ENCODE assay signal across 8 cellular contexts in the genomic region with DNA sequence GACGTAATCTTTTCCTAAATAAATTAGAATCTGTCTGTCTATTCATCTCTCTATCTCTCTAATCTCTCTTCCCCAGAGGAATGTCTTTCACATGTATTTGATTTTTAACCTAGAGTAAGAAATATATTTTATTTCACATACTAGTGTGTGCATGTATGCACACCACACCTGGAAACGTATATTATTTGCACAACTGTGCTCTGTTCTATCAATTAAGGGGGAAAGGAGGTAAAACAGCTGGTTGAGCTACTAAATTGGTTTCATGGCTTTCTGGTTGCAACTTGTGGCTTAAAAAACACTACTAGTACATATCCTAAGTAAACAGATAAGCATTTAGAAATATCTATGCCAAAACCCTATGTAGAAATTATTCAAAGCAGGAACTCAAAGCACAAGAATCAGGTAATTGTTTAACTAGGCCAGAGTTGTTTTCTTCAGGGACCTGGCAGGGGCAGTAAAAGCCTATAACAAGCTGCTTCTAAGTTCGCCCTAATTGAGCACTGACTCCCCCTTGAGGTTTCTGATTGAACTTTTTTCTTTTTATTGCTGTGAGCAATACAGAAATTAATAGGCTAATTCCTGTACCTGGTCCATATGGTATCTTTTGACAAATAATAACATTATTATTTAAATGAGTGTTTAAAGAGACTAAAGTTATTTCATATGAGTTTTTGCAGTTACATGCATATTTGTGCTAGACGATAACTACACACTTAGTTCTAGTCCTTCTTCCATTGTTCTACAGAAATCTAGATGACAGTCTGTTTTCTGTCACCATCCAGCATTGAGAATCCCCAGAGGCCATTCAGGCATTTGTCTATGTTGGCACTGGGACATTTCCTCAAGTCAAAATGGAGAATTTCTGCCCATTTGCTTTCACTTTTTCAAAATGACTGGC.
DNase-seq lines count a peak whose midpoint lies in the region; ATAC-seq, FAIRE-seq and TF ChIP-seq lines count a peak whose summit lies in the region.

No MANE protein-coding gene starts in this region.

- no peak overlapping the region for H3K27ac ChIP-seq in MM.1S (ENCODE audit: low read length)

- no peak for TF ChIP-seq CTCF in GM13976 (IDR thresholded peaks at IDR 0.05; ENCODE audit: borderline replicate concordance, control extremely low read depth, extremely low read depth, insufficient read depth, missing control alignments)
- peak; percentile 70 for TF ChIP-seq CTCF in MM.1S (IDR thresholded peaks at IDR 0.05; ENCODE audit: low read length)
- TF ChIP-seq CTCF in fibroblast of the aortic adventitia (IDR thresholded peaks at IDR 0.05; ENCODE audit: insufficient read depth, low read length): peak; percentile 63

- H4K20me1 ChIP-seq in MM.1S (ENCODE audit: insufficient read depth, low read length): no peaks in the 10 kb centered on the region

- H3K4me3 ChIP-seq in MM.1S (ENCODE audit: low read length) (no peak overlapping the region), fibroblast of the aortic adventitia (ENCODE audit: low read depth, low read length) (no peak overlapping the region)

- no peaks in the 10 kb centered on the region for H3K4me1 ChIP-seq in MM.1S (ENCODE audit: low read length)

- H3K4me2 ChIP-seq in MM.1S (ENCODE audit: low read depth, low read length): no peak overlapping the region

- no peak overlapping the region for H2AFZ ChIP-seq in MM.1S (ENCODE audit: low read length)

- peak; percentile 82 for ATAC-seq in HG02610 (IDR thresholded peaks at IDR 0.05; ENCODE audit: unreplicated experiment)

- DNase-seq in GM13976 (ENCODE audit: low spot score) (peak; percentile 31), MM.1S (peak; percentile 61), RPMI8226 (peak; percentile 39), fibroblast of the aortic adventitia (ENCODE audit: low read depth) (peak; percentile 52), renal cortical epithelial cell (ENCODE audit: low read depth) (peak; percentile 67)
- DNase-seq in activated CD4-positive, CD25-positive, alpha-beta regulatory T cell (lab: John Stamatoyannopoulos, UW): no peak

- in situ Hi-C loops in GM13976 (cut with MboI; ENCODE audit: low sequenced_read_pairs, unreplicated experiment): no loop called here

- H3F3A ChIP-seq in MM.1S (ENCODE audit: insufficient read depth, low read length): no peaks in the 10 kb centered on the region

- H3K9me3 ChIP-seq in MM.1S (replicated peaks; ENCODE audit: insufficient read depth, low read length): no peaks in the 10 kb centered on the region

- H3K79me2 ChIP-seq in MM.1S (ENCODE audit: low read length): no peaks in the 10 kb centered on the region

- no peaks in the 10 kb centered on the region for H3K36me3 ChIP-seq in MM.1S (replicated peaks; ENCODE audit: insufficient read depth, low read length)

- peak; percentile 72 for FAIRE-seq in A204.1 (lab: Jason Lieb, UNC)

- no peaks in the 10 kb centered on the region for H3K27me3 ChIP-seq in MM.1S (replicated peaks; ENCODE audit: insufficient read depth, low read length)

- no peak overlapping the region for H3K9ac ChIP-seq in MM.1S (ENCODE audit: low read length)

- no peaks in the 10 kb centered on the region for H3K9me2 ChIP-seq in MM.1S (replicated peaks; ENCODE audit: insufficient read depth, low read length)

Comparison
In these comparisons a context has a peak if more than half of its experiments do, and no peak if none do; other contexts are left out.
1. DNase-seq: peak in GM13976 (single experiment), MM.1S (single experiment), RPMI8226 (single experiment), fibroblast of the aortic adventitia (single experiment) and renal cortical epithelial cell (single experiment); none in activated CD4-positive, CD25-positive, alpha-beta regulatory T cell (0 of 4).